8 cellular contexts compared by ENCODE assay signal in the genomic region with DNA sequence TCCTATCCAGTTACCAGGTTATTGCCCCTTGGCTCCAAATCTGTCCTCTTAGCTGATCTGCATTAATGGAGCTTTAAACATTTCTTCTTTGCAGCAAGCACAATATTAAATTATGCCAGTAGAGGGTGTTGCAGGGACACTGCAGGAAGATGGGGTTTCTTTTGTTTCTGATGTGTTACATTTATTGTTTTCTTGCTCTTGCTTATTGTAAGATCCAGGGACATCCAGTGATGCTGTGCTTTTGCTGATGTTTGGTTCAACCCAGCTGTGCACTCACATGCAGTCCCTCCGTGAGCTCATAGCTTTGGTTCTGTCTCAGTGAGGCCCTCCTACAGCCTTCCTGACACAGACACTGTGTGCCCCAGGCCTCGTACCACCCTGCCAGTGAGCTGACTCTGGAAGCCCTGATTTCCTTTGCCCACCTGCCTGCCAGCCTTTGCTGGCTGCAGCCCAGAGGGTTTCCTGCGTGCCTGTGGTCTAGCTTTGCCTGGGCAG.
DNase-seq lines count a peak whose midpoint lies in the region; ATAC-seq, FAIRE-seq and TF ChIP-seq lines count a peak whose summit lies in the region.

No MANE protein-coding gene starts in this region.

- POLR2A ChIA-PET in HCT116 (lab: Charles Lee) = interaction anchor here (0.7 to 1.3 kb wide), 2 partner anchors 463 to 736 kb away, joined by 3 to 5 read pairs; no protein-coding TSS in a partner anchor

- peak; percentile 60 to 78 (median 77) for TF ChIP-seq CTCF in HCT116 (IDR thresholded peaks at IDR 0.05 in 2 of 3, conservative IDR thresholded peaks at IDR 0.05 in 1 of 3; ENCODE audit: borderline replicate concordance in 1 of 3, insufficient read depth in 1 of 3, low read depth in 2 of 3, low read length in 2 of 3)
- TF ChIP-seq CTCF in astrocyte (IDR thresholded peaks at IDR 0.05; ENCODE audit: insufficient read depth, low read depth, low read length) = peak; percentile 80
- peak; percentile 40 to 81 for TF ChIP-seq CTCF in right atrium auricular region (IDR thresholded peaks at IDR 0.05)

- no peaks in the 10 kb centered on the region for H3K4me1 ChIP-seq in HCT116 (ENCODE audit: control insufficient read depth in 1 of 2, insufficient read depth in 2 of 2, low read length in 2 of 2)
- H3K4me1 ChIP-seq in astrocyte (ENCODE audit: insufficient read depth, low read length) = no peaks in the 10 kb centered on the region
- H3K4me1 ChIP-seq in right atrium auricular region = peaks cover 0 to 16% of the 10 kb centered on the region in 2 donors

- BruUV-seq in HCT116 (replicated peaks; lab: Mats Ljungman, UMichigan) = no TSS peak

- peak; percentile 89 for TF ChIP-seq RAD21 in HCT116 (IDR thresholded peaks at IDR 0.05; ENCODE audit: low read depth)

- H3K36me3 Mint-ChIP-seq in astrocyte (ENCODE audit: low read depth, unreplicated experiment) = no peaks in the 10 kb centered on the region
- no peaks in the 10 kb centered on the region for H3K36me3 Mint-ChIP-seq in activated T-cell treated with anti-CD3 and anti-CD28 coated beads, Interleukin-2, amount 50 U/mL, for 24 hours (ENCODE audit: low read depth)

- H3K9me3 ChIP-seq in HCT116 (ENCODE audit: control insufficient read depth in 1 of 2, insufficient read depth in 1 of 2, low read depth in 1 of 2, low read length in 2 of 2) (no peaks in the 10 kb centered on the region), astrocyte (ENCODE audit: insufficient read depth, low read depth, low read length) (no peaks in the 10 kb centered on the region), right atrium auricular region (no peaks in the 10 kb centered on the region)

- H3K27ac Mint-ChIP-seq in astrocyte (ENCODE audit: unreplicated experiment) = no peak overlapping the region
- no peak overlapping the region for H3K27ac Mint-ChIP-seq in activated T-cell treated with anti-CD3 and anti-CD28 coated beads, Interleukin-2, amount 50 U/mL, for 24 hours

- H3K4me3 Mint-ChIP-seq in astrocyte (ENCODE audit: unreplicated experiment) = no peak overlapping the region
- no peak overlapping the region for H3K4me3 Mint-ChIP-seq in activated T-cell treated with anti-CD3 and anti-CD28 coated beads, Interleukin-2, amount 50 U/mL, for 24 hours

- no peak overlapping the region for H3K4me2 ChIP-seq in HCT116 (ENCODE audit: low read length)
- H3K4me2 ChIP-seq in astrocyte (ENCODE audit: low read length) = peak overlapping the region; percentile 26

- H3K36me3 ChIP-seq in HCT116 (ENCODE audit: control insufficient read depth in 1 of 2, insufficient read depth in 2 of 2, low read length in 2 of 2) = no peaks in the 10 kb centered on the region
- no peaks in the 10 kb centered on the region for H3K36me3 ChIP-seq in astrocyte (ENCODE audit: insufficient read depth, low read length)
- no peaks in the 10 kb centered on the region for H3K36me3 ChIP-seq in right atrium auricular region

- no peaks in the 10 kb centered on the region for H4K20me1 ChIP-seq in HCT116 (ENCODE audit: insufficient read depth)
- H4K20me1 ChIP-seq in astrocyte (ENCODE audit: insufficient read depth, low read length) = no peaks in the 10 kb centered on the region

- peak; percentile 69 for DNase-seq in DMS 273 (lab: John Stamatoyannopoulos, UW; ENCODE audit: unreplicated experiment)
- peak; percentile 15 for DNase-seq in HCT116 (ENCODE audit: low read depth, low spot score)
- peak; percentile 31 for DNase-seq in NCI-H345 treated with DMSO at 0.1 percent for 48 hours (lab: John Stamatoyannopoulos, UW; ENCODE audit: unreplicated experiment)
- peak; percentile 60 for DNase-seq in astrocyte (ENCODE audit: low read depth)
- DNase-seq in right atrium auricular region (ENCODE audit: low spot score) = no peak
- peak; percentile 66 for DNase-seq in renal cortical epithelial cell (ENCODE audit: low read depth)
- no peak for DNase-seq in mesenteric fat pad (ENCODE audit: low spot score)
- DNase-seq in activated T-cell treated with anti-CD3 and anti-CD28 coated beads, Interleukin-2, amount 50 U/mL, for 24 hours = no peak

- no peaks in the 10 kb centered on the region for H3K27me3 ChIP-seq in HCT116 (ENCODE audit: insufficient read depth, low read length)
- no peaks in the 10 kb centered on the region for H3K27me3 ChIP-seq in astrocyte (ENCODE audit: insufficient read depth, low read length)
- H3K27me3 ChIP-seq in right atrium auricular region = no peaks in the 10 kb centered on the region

- no peaks in the 10 kb centered on the region for H3K27me3 Mint-ChIP-seq in astrocyte (ENCODE audit: low read depth, unreplicated experiment)
- H3K27me3 Mint-ChIP-seq in activated T-cell treated with anti-CD3 and anti-CD28 coated beads, Interleukin-2, amount 50 U/mL, for 24 hours = no peaks in the 10 kb centered on the region

- H3K4me3 ChIP-seq in HCT116 (replicated peaks in 1 of 2; ENCODE audit: low read depth in 1 of 2, low read length in 2 of 2) (no peak overlapping the region), astrocyte (ENCODE audit: insufficient read depth, low read depth, low read length) (no peak overlapping the region), right atrium auricular region (no peak overlapping the region)

- H3K4me1 Mint-ChIP-seq in astrocyte (ENCODE audit: low read depth, unreplicated experiment) = no peaks in the 10 kb centered on the region
- H3K4me1 Mint-ChIP-seq in activated T-cell treated with anti-CD3 and anti-CD28 coated beads, Interleukin-2, amount 50 U/mL, for 24 hours (ENCODE audit: low read depth) = no peaks in the 10 kb centered on the region

- H3K79me2 ChIP-seq in HCT116 (ENCODE audit: insufficient read depth, low read length) (no peaks in the 10 kb centered on the region), astrocyte (ENCODE audit: insufficient read depth, low read length) (no peaks in the 10 kb centered on the region)

- H3K9me3 Mint-ChIP-seq in astrocyte (ENCODE audit: unreplicated experiment) = no peaks in the 10 kb centered on the region
- H3K9me3 Mint-ChIP-seq in activated T-cell treated with anti-CD3 and anti-CD28 coated beads, Interleukin-2, amount 50 U/mL, for 24 hours = no peaks in the 10 kb centered on the region

- CTCF ChIA-PET in HCT116 (lab: Charles Lee) = interaction anchor here (0.6 to 2.8 kb wide), 35 partner anchors 9 to 862 kb away, joined by 3 to 75 read pairs (median 4); a partner anchor contains a TSS

- no peak overlapping the region for H3K27ac ChIP-seq in HCT116 (ENCODE audit: low read depth, low read length)
- no peak overlapping the region for H3K27ac ChIP-seq in astrocyte (ENCODE audit: low read depth, low read length)
- H3K27ac ChIP-seq in right atrium auricular region = peak overlapping the region; percentile 12 to 22

- ATAC-seq in HCT116 = peak; percentile 71

- TF ChIP-seq POLR2A in HCT116 (IDR thresholded peaks at IDR 0.05; ENCODE audit: borderline replicate concordance, extremely low read depth, insufficient read depth, insufficient read length) = no peak

- H3K9me2 ChIP-seq in HCT116 (ENCODE audit: insufficient read depth) = no peaks in the 10 kb centered on the region

- RAD21 ChIA-PET in HCT116 (lab: Charles Lee; ENCODE audit: low non-redundant PET in 1 of 2, low total read pairs in 2 of 2, uncharacterized antibody in 2 of 2, unreplicated experiment in 2 of 2) = interaction anchor here (0.6 to 2.1 kb wide), 6 partner anchors 158 to 736 kb away, joined by 3 to 8 read pairs (median 4); no protein-coding TSS in a partner anchor

- no peak overlapping the region for H3K9ac ChIP-seq in HCT116 (ENCODE audit: low read length)
- H3K9ac ChIP-seq in astrocyte (ENCODE audit: low read length) = peak overlapping the region; percentile 35

- H2AFZ ChIP-seq in HCT116 (ENCODE audit: low read depth, low read length, poor library complexity, severe bottlenecking) (no peak overlapping the region), astrocyte (ENCODE audit: low read depth, low read length) (peak overlapping the region; percentile 30)

- FAIRE-seq in astrocyte (lab: Jason Lieb, UNC) = peak; percentile 65

- intact Hi-C loops in HCT116 (cut with micrococcal nuclease) = loop anchor here (1.0 to 5.0 kb wide), 3 partner anchors 464 to 735 kb away; a partner anchor contains a TSS

TF ChIP-seq in HCT116, 20 proteins besides CTCF, POLR2A, EP300 and RAD21:
- TF ChIP-seq ZNF274 (IDR thresholded peaks at IDR 0.05; ENCODE audit: low read depth, low read length) (no peak), JUND (IDR thresholded peaks at IDR 0.05) (no peak), EZH2 (IDR thresholded peaks at IDR 0.05) (no peak), SP1 (IDR thresholded peaks at IDR 0.05; ENCODE audit: low read depth) (no peak), ELF1 (IDR thresholded peaks at IDR 0.05; ENCODE audit: borderline replicate concordance, low read depth) (no peak), ZFX (IDR thresholded peaks at IDR 0.05) (no peak), SRF (IDR thresholded peaks at IDR 0.05; ENCODE audit: low read depth) (no peak), TCF7L2 (IDR thresholded peaks at IDR 0.05; ENCODE audit: borderline replicate concordance, extremely low read depth, insufficient read depth, insufficient read length) (no peak), POLR2AphosphoS5 (IDR thresholded peaks at IDR 0.05; ENCODE audit: low read depth, low read length) (no peak), FOSL1 (IDR thresholded peaks at IDR 0.05; ENCODE audit: low read depth) (no peak)

Comparison
In these comparisons a context has a peak if more than half of its experiments do, and no peak if none do; other contexts are left out.
1. DNase-seq: peak in DMS 273 (single experiment), HCT116 (single experiment), NCI-H345 treated with DMSO at 0.1 percent for 48 hours (single experiment), astrocyte (single experiment) and renal cortical epithelial cell (single experiment); none in right atrium auricular region (single experiment), mesenteric fat pad (single experiment) and activated T-cell treated with anti-CD3 and anti-CD28 coated beads, Interleukin-2, amount 50 U/mL, for 24 hours (single experiment).
2. H3K27ac ChIP-seq: peak in right atrium auricular region (2 of 2); none in HCT116 (single experiment) and astrocyte (single experiment).
3. Peak in every context shown above with its lines, with median percentiles within 50 percentile points of each other: CTCF ChIP-seq.